In genomic region chr4:55866973-55867574, GRCh38 we compare ENCODE assay signal across 8 cellular contexts. TPM values are rescaled to one million over a fixed set of nuclear protein-coding genes. Genes with fewer than 3 reads are reported as not detected.
DNase-seq lines count a peak whose midpoint lies in the region; ATAC-seq lines count a peak whose summit lies in the region.

No MANE protein-coding gene starts in this region.

- peaks cover 24% of the 10 kb centered on the region for H3K4me1 Mint-ChIP-seq in activated naive CD8-positive, alpha-beta T cell treated with anti-CD3 and anti-CD28 coated beads, Interleukin-2, amount 50 U/mL, for 24 hours

- H3K36me3 Mint-ChIP-seq in activated naive CD8-positive, alpha-beta T cell treated with anti-CD3 and anti-CD28 coated beads, Interleukin-2, amount 50 U/mL, for 24 hours (ENCODE audit: low read depth), result peaks cover 33% of the 10 kb centered on the region

- intact Hi-C loops in left ventricle myocardium superior (cut with micrococcal nuclease), result no loop called here

- peak; percentile 89 for ATAC-seq in GM19455 (IDR thresholded peaks at IDR 0.05; ENCODE audit: unreplicated experiment)
- peak; percentile 80 for ATAC-seq in HG03432 (IDR thresholded peaks at IDR 0.05; ENCODE audit: unreplicated experiment)
- no peak for ATAC-seq in activated naive CD8-positive, alpha-beta T cell treated with anti-CD3 and anti-CD28 coated beads, Interleukin-2, amount 50 U/mL, for 24 hours
- ATAC-seq in left ventricle myocardium superior, result peak; percentile 94
- ATAC-seq in HG03469 (IDR thresholded peaks at IDR 0.05; ENCODE audit: unreplicated experiment), result no peak

- H3K27me3 Mint-ChIP-seq in activated naive CD8-positive, alpha-beta T cell treated with anti-CD3 and anti-CD28 coated beads, Interleukin-2, amount 50 U/mL, for 24 hours, result no peaks in the 10 kb centered on the region

- DNase-seq in EL (peak; percentile 63), NCI-H460 (ENCODE audit: extremely low read depth, low read depth) (peak; percentile 63), left ventricle myocardium superior (no peak), skeletal muscle cell (ENCODE audit: low read depth) (peak; percentile 30)
- DNase-seq in activated naive CD8-positive, alpha-beta T cell treated with anti-CD3 and anti-CD28 coated beads, Interleukin-2, amount 50 U/mL, for 24 hours, result no peak

- no peaks in the 10 kb centered on the region for H3K9me3 Mint-ChIP-seq in activated naive CD8-positive, alpha-beta T cell treated with anti-CD3 and anti-CD28 coated beads, Interleukin-2, amount 50 U/mL, for 24 hours

- H3K27ac Mint-ChIP-seq in activated naive CD8-positive, alpha-beta T cell treated with anti-CD3 and anti-CD28 coated beads, Interleukin-2, amount 50 U/mL, for 24 hours, result peak overlapping the region; percentile 85

- H3K4me3 ChIP-seq in skeletal muscle cell (ENCODE audit: low read depth, low read length), result no peak overlapping the region

- H3K4me3 Mint-ChIP-seq in activated naive CD8-positive, alpha-beta T cell treated with anti-CD3 and anti-CD28 coated beads, Interleukin-2, amount 50 U/mL, for 24 hours, result no peak overlapping the region

RNA-seq across cellular contexts. Expression of gene EXOC1, which starts 13.6 kb away (rescaled TPM):
- total RNA-seq in NCI-H460 (2014; rRNA removed; shearing (Covaris generic)), result 30.2 and 40.9 TPM in 2 replicates
- polyA plus RNA-seq in NCI-H460 (2014; cell fraction: nucleus; rRNA removed), result 40.9 and 56.3 TPM in 2 replicates
- total RNA-seq in left ventricle myocardium superior, result 18.7 TPM

RNA-seq across cellular contexts. Expression of gene EXOC1L, which starts 47.5 kb away (rescaled TPM):
- not detected in 2 replicates for total RNA-seq in NCI-H460 (2014; rRNA removed; shearing (Covaris generic))
- not detected in 2 replicates for polyA plus RNA-seq in NCI-H460 (2014; cell fraction: nucleus; rRNA removed)
- total RNA-seq in left ventricle myocardium superior, result not detected

Comparison
In these comparisons a context has a peak if more than half of its experiments do, and no peak if none do; other contexts are left out.
1. DNase-seq: peak in EL (single experiment), NCI-H460 (single experiment) and skeletal muscle cell (single experiment); none in activated naive CD8-positive, alpha-beta T cell treated with anti-CD3 and anti-CD28 coated beads, Interleukin-2, amount 50 U/mL, for 24 hours (single experiment) and left ventricle myocardium superior (single experiment).
2. ATAC-seq: peak in GM19455 (single experiment), HG03432 (single experiment) and left ventricle myocardium superior (single experiment); none in activated naive CD8-positive, alpha-beta T cell treated with anti-CD3 and anti-CD28 coated beads, Interleukin-2, amount 50 U/mL, for 24 hours (single experiment) and HG03469 (single experiment).